ENCODE assay signal across 22 cellular contexts in the genomic region with DNA sequence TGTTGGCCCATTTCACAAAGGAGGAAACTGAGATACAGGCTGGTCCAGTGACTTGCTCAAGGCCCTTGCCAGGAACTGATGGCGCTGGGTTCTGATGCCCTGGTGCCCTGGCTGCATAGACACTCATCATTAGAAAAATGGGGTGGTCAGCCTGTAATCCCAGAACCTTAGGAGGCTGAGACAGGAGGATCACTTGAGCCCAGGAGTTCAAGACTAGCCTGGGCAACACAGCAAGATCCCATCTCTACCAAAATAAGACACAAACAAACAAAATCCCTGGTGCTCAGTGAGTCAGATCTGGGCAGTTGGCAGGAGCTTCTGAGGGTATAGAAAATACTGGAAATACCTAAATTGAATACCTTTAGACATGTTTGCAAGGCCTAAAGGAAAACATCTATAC.
"Had no signal": no experiment of that assay in that cellular context is flagged by ENCODE, and none has a peak within 500 bp of the region (broad histone marks: within the 10 kb centered on the region; RNA-seq: fewer than 3 reads in every experiment).

No MANE protein-coding gene starts in this region.

- DNase-seq: IMR-90; Kasumi-1; MV-4-11; NCI-H1048; NCI-H1105; NCI-H1417; NCI-H1436 treated with DMSO at 0.1 percent for 48 hours; NCI-H1694; NCI-H187 treated with DMSO at 0.1 percent for 48 hours; NCI-H2029 treated with DMSO at 0.1 percent for 48 hours; NCI-H2227 treated with DMSO at 0.1 percent for 48 hours; NCI-H524 treated with DMSO at 0.1 percent for 48 hours; NCI-H69; NCI-H774; NK-92 treated with Interleukin-12 subunit alpha and Interleukin-12 subunit beta, amount 100 ng/mL, for 24 hours; PC-3; SHP77; SK-N-SH; SW 1271 had no signal

- ATAC-seq: Panc1, PC-3 had no signal

- H3K9me3 ChIP-seq: SK-N-SH had no signal

- H3K9ac ChIP-seq: KMS-11, SK-N-SH had no signal

- H3K4me2 ChIP-seq: KMS-11, SK-N-SH had no signal

- H3K27ac ChIP-seq: KMS-11, RWPE1 had no signal
